8 cellular contexts compared by ENCODE assay signal in genomic region chr11:17760102-17761029, GRCh38. TPM values are rescaled to one million over a fixed set of nuclear protein-coding genes. Genes with fewer than 3 reads are reported as not detected.
DNase-seq lines count a peak whose midpoint lies in the region; ATAC-seq and TF ChIP-seq lines count a peak whose summit lies in the region.

No MANE protein-coding gene starts in this region.

- H3K36me3 ChIP-seq in HAP-1 (replicated peaks) (no peaks in the 10 kb centered on the region), right atrium auricular region (no peaks in the 10 kb centered on the region)

- in situ Hi-C loops in HAP-1 (cut with MboI; ENCODE audit: low sequenced_read_pairs), result loop anchor here (10.0 kb wide), 2 partner anchors 56 to 214 kb away; no protein-coding TSS in a partner anchor

- CTCF ChIA-PET in activated CD8-positive, alpha-beta T cell treated with anti-CD3 and anti-CD28 coated beads, Interleukin-2, amount 10 ng/mL, durations not matched to agents 7 days and 5 days (lab: Charles Lee), result interaction anchor here (0.7 to 3.7 kb wide), 4 partner anchors 29 to 220 kb away, joined by 3 to 21 read pairs (median 7); no protein-coding TSS in a partner anchor

- no peak overlapping the region for H3K4me3 Mint-ChIP-seq in activated T-cell treated with anti-CD3 and anti-CD28 coated beads, Interleukin-2, amount 50 U/mL, for 24 hours
- no peak overlapping the region for H3K4me3 Mint-ChIP-seq in activated CD8-positive, alpha-beta T cell treated with anti-CD3 and anti-CD28 coated beads, Interleukin-2, amount 10 ng/mL, durations not matched to agents 7 days and 5 days
- no peak overlapping the region for H3K4me3 Mint-ChIP-seq in stimulated activated memory B cell treated with anti-CD40 and anti-IgM and Interleukin-4, amounts not matched to agents 10 μg/mL and 1 μg/mL and 100 μg/mL, for 72 hours

- peak; percentile 34 for DNase-seq in activated T-cell treated with anti-CD3 and anti-CD28 coated beads, Interleukin-2, amount 50 U/mL, for 24 hours
- no peak for DNase-seq in activated T-cell treated with anti-CD3 and anti-CD28 coated beads for 4 hours
- peak; percentile 20 to 71 for DNase-seq in HAP-1 (ENCODE audit: low spot score in 2 of 2)
- peak; percentile 84 for DNase-seq in NCI-H2029 (lab: John Stamatoyannopoulos, UW)
- DNase-seq in activated CD8-positive, alpha-beta T cell treated with anti-CD3 and anti-CD28 coated beads, Interleukin-2, amount 10 ng/mL, durations not matched to agents 7 days and 5 days, result peak; percentile 47
- DNase-seq in right atrium auricular region (ENCODE audit: low spot score), result no peak
- no peak for DNase-seq in activated gamma-delta T cell treated with Interleukin-2 at 50 U/mL for 16 hours

- no peaks in the 10 kb centered on the region for H3K27me3 Mint-ChIP-seq in activated T-cell treated with anti-CD3 and anti-CD28 coated beads, Interleukin-2, amount 50 U/mL, for 24 hours
- H3K27me3 Mint-ChIP-seq in activated CD8-positive, alpha-beta T cell treated with anti-CD3 and anti-CD28 coated beads, Interleukin-2, amount 10 ng/mL, durations not matched to agents 7 days and 5 days (ENCODE audit: low read depth), result peaks cover 9% of the 10 kb centered on the region
- peaks cover 23% of the 10 kb centered on the region for H3K27me3 Mint-ChIP-seq in stimulated activated memory B cell treated with anti-CD40 and anti-IgM and Interleukin-4, amounts not matched to agents 10 μg/mL and 1 μg/mL and 100 μg/mL, for 72 hours

- H3K9me3 ChIP-seq in HAP-1 (no peaks in the 10 kb centered on the region), right atrium auricular region (peaks cover 0 to 8% of the 10 kb centered on the region in 2 donors)

- H3K4me3 ChIP-seq in HAP-1 (no peak overlapping the region), right atrium auricular region (no peak overlapping the region)

- peak; percentile 30 to 72 for TF ChIP-seq CTCF in right atrium auricular region (IDR thresholded peaks at IDR 0.05)

- H3K27me3 ChIP-seq in HAP-1 (ENCODE audit: low read depth) (no peaks in the 10 kb centered on the region), right atrium auricular region (no peaks in the 10 kb centered on the region)

- H3K36me3 Mint-ChIP-seq in activated T-cell treated with anti-CD3 and anti-CD28 coated beads, Interleukin-2, amount 50 U/mL, for 24 hours (ENCODE audit: low read depth), result no peaks in the 10 kb centered on the region
- no peaks in the 10 kb centered on the region for H3K36me3 Mint-ChIP-seq in activated CD8-positive, alpha-beta T cell treated with anti-CD3 and anti-CD28 coated beads, Interleukin-2, amount 10 ng/mL, durations not matched to agents 7 days and 5 days (ENCODE audit: low read depth)
- H3K36me3 Mint-ChIP-seq in stimulated activated memory B cell treated with anti-CD40 and anti-IgM and Interleukin-4, amounts not matched to agents 10 μg/mL and 1 μg/mL and 100 μg/mL, for 72 hours, result no peaks in the 10 kb centered on the region

- H3K27ac ChIP-seq in right atrium auricular region, result no peak overlapping the region

- POLR2A ChIA-PET in activated CD8-positive, alpha-beta T cell treated with anti-CD3 and anti-CD28 coated beads, Interleukin-2, amount 10 ng/mL, durations not matched to agents 7 days and 5 days (lab: Charles Lee), result no interaction called here

- ATAC-seq in activated CD8-positive, alpha-beta T cell treated with anti-CD3 and anti-CD28 coated beads, Interleukin-2, amount 10 ng/mL, durations not matched to agents 7 days and 5 days, result peak; percentile 81
- ATAC-seq in stimulated activated memory B cell treated with anti-CD40 and anti-IgM and Interleukin-4, amounts not matched to agents 10 μg/mL and 1 μg/mL and 100 μg/mL, for 72 hours, result peak; percentile 51

- H3K4me1 ChIP-seq in HAP-1, result no peaks in the 10 kb centered on the region
- H3K4me1 ChIP-seq in right atrium auricular region, result no peaks in the 10 kb centered on the region

- no peaks in the 10 kb centered on the region for H3K9me3 Mint-ChIP-seq in activated T-cell treated with anti-CD3 and anti-CD28 coated beads, Interleukin-2, amount 50 U/mL, for 24 hours
- H3K9me3 Mint-ChIP-seq in activated CD8-positive, alpha-beta T cell treated with anti-CD3 and anti-CD28 coated beads, Interleukin-2, amount 10 ng/mL, durations not matched to agents 7 days and 5 days (ENCODE audit: insufficient read depth), result no peaks in the 10 kb centered on the region
- H3K9me3 Mint-ChIP-seq in stimulated activated memory B cell treated with anti-CD40 and anti-IgM and Interleukin-4, amounts not matched to agents 10 μg/mL and 1 μg/mL and 100 μg/mL, for 72 hours, result no peaks in the 10 kb centered on the region

- no peak overlapping the region for H3K27ac Mint-ChIP-seq in activated T-cell treated with anti-CD3 and anti-CD28 coated beads, Interleukin-2, amount 50 U/mL, for 24 hours
- H3K27ac Mint-ChIP-seq in activated CD8-positive, alpha-beta T cell treated with anti-CD3 and anti-CD28 coated beads, Interleukin-2, amount 10 ng/mL, durations not matched to agents 7 days and 5 days, result no peak overlapping the region
- no peak overlapping the region for H3K27ac Mint-ChIP-seq in stimulated activated memory B cell treated with anti-CD40 and anti-IgM and Interleukin-4, amounts not matched to agents 10 μg/mL and 1 μg/mL and 100 μg/mL, for 72 hours

- no peaks in the 10 kb centered on the region for H3K4me1 Mint-ChIP-seq in activated T-cell treated with anti-CD3 and anti-CD28 coated beads, Interleukin-2, amount 50 U/mL, for 24 hours (ENCODE audit: low read depth)
- no peaks in the 10 kb centered on the region for H3K4me1 Mint-ChIP-seq in activated CD8-positive, alpha-beta T cell treated with anti-CD3 and anti-CD28 coated beads, Interleukin-2, amount 10 ng/mL, durations not matched to agents 7 days and 5 days (ENCODE audit: low read depth)
- no peaks in the 10 kb centered on the region for H3K4me1 Mint-ChIP-seq in stimulated activated memory B cell treated with anti-CD40 and anti-IgM and Interleukin-4, amounts not matched to agents 10 μg/mL and 1 μg/mL and 100 μg/mL, for 72 hours

RNA-seq across cellular contexts. Expression of gene KCNC1, which starts 25.8 kb away (rescaled TPM):
- not detected for total RNA-seq in activated CD8-positive, alpha-beta T cell treated with anti-CD3 and anti-CD28 coated beads, Interleukin-2, amount 10 ng/mL, durations not matched to agents 7 days and 5 days
- total RNA-seq in right atrium auricular region, result not detected

RNA-seq across cellular contexts. Expression of gene MYOD1, which starts 41.0 kb away (rescaled TPM):
- not detected for total RNA-seq in activated CD8-positive, alpha-beta T cell treated with anti-CD3 and anti-CD28 coated beads, Interleukin-2, amount 10 ng/mL, durations not matched to agents 7 days and 5 days
- not detected for total RNA-seq in right atrium auricular region

Comparison
In these comparisons a context has a peak if more than half of its experiments do, and no peak if none do; other contexts are left out.
1. DNase-seq: peak in activated T-cell treated with anti-CD3 and anti-CD28 coated beads, Interleukin-2, amount 50 U/mL, for 24 hours (single experiment), HAP-1 (2 of 2), NCI-H2029 (single experiment) and activated CD8-positive, alpha-beta T cell treated with anti-CD3 and anti-CD28 coated beads, Interleukin-2, amount 10 ng/mL, durations not matched to agents 7 days and 5 days (single experiment); none in activated T-cell treated with anti-CD3 and anti-CD28 coated beads for 4 hours (single experiment), right atrium auricular region (single experiment) and activated gamma-delta T cell treated with Interleukin-2 at 50 U/mL for 16 hours (single experiment).